8 cellular contexts compared by ENCODE assay signal in the genomic region with DNA sequence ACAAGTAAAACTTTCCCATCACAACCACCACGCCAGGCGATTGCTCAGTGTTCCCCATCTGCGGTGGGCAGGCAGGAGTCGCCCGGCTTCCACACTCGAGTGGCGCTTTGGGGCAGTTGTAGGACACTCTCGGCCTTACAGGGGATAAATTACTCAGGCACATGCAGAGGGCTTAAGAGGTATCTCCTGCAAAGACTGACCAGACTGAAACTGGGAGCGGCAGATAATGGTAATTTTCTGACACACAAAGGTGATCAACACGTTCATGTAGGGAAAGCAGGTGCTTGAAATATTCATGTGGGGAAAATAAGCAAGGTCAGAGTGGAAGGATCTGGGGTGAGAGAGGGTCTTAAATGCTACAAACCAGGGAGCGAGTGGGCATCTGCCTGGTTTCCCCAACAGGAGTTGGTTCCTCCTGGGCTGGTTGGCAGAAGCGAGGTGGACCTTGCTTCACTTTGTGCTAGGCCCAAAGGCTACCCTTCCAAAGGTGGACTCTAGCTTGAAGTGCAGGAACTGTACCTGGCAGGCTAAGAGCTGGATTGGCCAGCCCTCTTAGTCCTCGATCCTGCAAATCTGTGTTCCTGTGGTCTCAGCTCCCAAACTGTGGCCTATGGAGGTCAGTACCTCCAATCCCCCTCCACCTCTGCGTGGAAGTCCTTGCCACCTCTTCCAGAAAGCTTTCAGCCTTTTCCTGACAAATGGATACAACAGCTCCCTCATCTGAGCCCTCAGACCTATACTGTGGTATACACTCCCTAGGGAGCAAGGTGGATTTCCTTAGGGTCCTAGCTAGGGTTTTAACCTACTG. TPM values are rescaled to one million over a fixed set of nuclear protein-coding genes. Genes with fewer than 3 reads are reported as not detected.
DNase-seq lines count a peak whose midpoint lies in the region; ATAC-seq and TF ChIP-seq lines count a peak whose summit lies in the region.

No MANE protein-coding gene starts in this region.

- H3K4me3 ChIP-seq in GM12875 (ENCODE audit: low read depth, low read length) (peak overlapping the region; percentile 58), Panc1 (ENCODE audit: low read depth in 2 of 2, low read length in 2 of 2) (peak overlapping the region; percentile 42 to 48), esophagus squamous epithelium (peak overlapping the region; percentile 49 to 75 (median 64)), prostate gland (peak overlapping the region; percentile 55 to 83)

- no peaks in the 10 kb centered on the region for H3K27me3 ChIP-seq in Panc1 (ENCODE audit: control insufficient read depth, insufficient read depth, low read length)
- no peaks in the 10 kb centered on the region for H3K27me3 ChIP-seq in esophagus squamous epithelium
- H3K27me3 ChIP-seq in prostate gland (replicated peaks; ENCODE audit: insufficient read depth), result no peaks in the 10 kb centered on the region

- H3K36me3 ChIP-seq in Panc1 (ENCODE audit: control insufficient read depth, insufficient read depth, low read length) (peaks cover 10% of the 10 kb centered on the region), esophagus squamous epithelium (peaks cover 0 to 26% (median 1%) of the 10 kb centered on the region in 3 donors), prostate gland (peaks cover 0 to 4% of the 10 kb centered on the region in 2 donors)

- WGBS in esophagus squamous epithelium, 2 donors, result 62 to 64% methylated on average over 7 to 13 of the region's 14 CpGs
- WGBS in prostate gland, result 35% methylated on average over 14 of the region's 14 CpGs

- TF ChIP-seq CTCF in GM12875 (IDR thresholded peaks at IDR 0.05; ENCODE audit: borderline replicate concordance, insufficient read depth, low read depth, low read length), result no peak
- TF ChIP-seq CTCF in Panc1 (IDR thresholded peaks at IDR 0.05), result no peak
- no peak for TF ChIP-seq CTCF in esophagus squamous epithelium (IDR thresholded peaks at IDR 0.05)
- no peak for TF ChIP-seq CTCF in prostate gland (IDR thresholded peaks at IDR 0.05)

- in situ Hi-C loops in Panc1 (cut with HindIII; ENCODE audit: low pct_unique_long_range_greater_than_20kb, low sequenced_read_pairs), result no loop called here

- no peak for DNase-seq in Panc1 (ENCODE audit: low read depth, low spot score)
- no peak for DNase-seq in esophagus squamous epithelium (lab: John Stamatoyannopoulos, UW)
- DNase-seq in prostate gland (ENCODE audit: low spot score), result no peak

- TF ChIP-seq POLR2A in esophagus squamous epithelium (IDR thresholded peaks at IDR 0.05) (no peak), prostate gland (IDR thresholded peaks at IDR 0.05) (no peak)

- no peaks in the 10 kb centered on the region for H3K9me3 ChIP-seq in Panc1 (ENCODE audit: control insufficient read depth, insufficient read depth, low read depth, low read length)
- no peaks in the 10 kb centered on the region for H3K9me3 ChIP-seq in esophagus squamous epithelium
- no peaks in the 10 kb centered on the region for H3K9me3 ChIP-seq in prostate gland

- peak; percentile 63 for ATAC-seq in Panc1
- no peak for ATAC-seq in GM19395 (IDR thresholded peaks at IDR 0.05; ENCODE audit: unreplicated experiment)
- no peak for ATAC-seq in activated CD4-positive, CD25-positive, alpha-beta regulatory T cell treated with anti-CD3 and anti-CD28 coated beads, Interleukin-2, amount 50 U/mL, for 24 hours
- no peak for ATAC-seq in GM18868 (IDR thresholded peaks at IDR 0.05; ENCODE audit: unreplicated experiment)
- no peak for ATAC-seq in GM21390 (IDR thresholded peaks at IDR 0.05; ENCODE audit: unreplicated experiment)

- CTCF ChIA-PET in Panc1 (lab: Charles Lee), result no interaction called here

- H3K4me1 ChIP-seq in Panc1 (ENCODE audit: control insufficient read depth, insufficient read depth, low read length), result peaks cover 9% of the 10 kb centered on the region; the same call in 1 of the 2 replicates
- peaks cover 8 to 32% (median 12%) of the 10 kb centered on the region in 3 donors for H3K4me1 ChIP-seq in esophagus squamous epithelium
- H3K4me1 ChIP-seq in prostate gland (replicated peaks), result peaks cover 6% of the 10 kb centered on the region

- no TSS peak for BruUV-seq in Panc1 (replicated peaks; lab: Mats Ljungman, UMichigan)

- intact Hi-C loops in Panc1 (cut with micrococcal nuclease; ENCODE audit: unreplicated experiment) (loop anchor here (10.0 kb wide), 1 partner anchor 556 kb away; the partner anchor contains the start of gene COX4I2), esophagus squamous epithelium (cut with DNase I) (no loop called here), prostate gland (cut with DNase I) (no loop called here)

- POLR2A ChIA-PET in Panc1 (lab: Charles Lee), result no interaction called here

- H3K27ac ChIP-seq in Panc1 (ENCODE audit: low read length) (peak overlapping the region; percentile 58), esophagus squamous epithelium (peak overlapping the region; percentile 71 to 83 (median 80)), prostate gland (peak overlapping the region; percentile 91 to 92)

RNA-seq across cellular contexts. Expression of gene PLAGL2, which starts 16.7 kb away (rescaled TPM):
- total RNA-seq in Panc1 (2021; ENCODE audit: unreplicated experiment) (40.6 TPM), esophagus squamous epithelium (10 to 100 TPM in 2 of 4 donors, 1 to 10 TPM in 2; 6.2 to 14.0 (median 11.2) TPM), prostate gland (10 to 100 TPM; 11.2 to 17.4 TPM)
- polyA plus RNA-seq in Panc1 (2012; ENCODE audit: insufficient read length), result 18.8 TPM

RNA-seq across cellular contexts. Expression of gene POFUT1, which starts 16.9 kb away (rescaled TPM):
- total RNA-seq in Panc1 (2021; ENCODE audit: unreplicated experiment) (138 TPM), esophagus squamous epithelium (10 to 100 TPM; 15.7 to 29.6 (median 18.1) TPM), prostate gland (10 to 100 TPM; 33.2 to 44.3 TPM)
- 109 TPM for polyA plus RNA-seq in Panc1 (2012; ENCODE audit: insufficient read length)
